In genomic region chr14:64682843-64683242, GRCh38 we compare ENCODE assay signal across 21 cellular contexts. TPM values are rescaled to one million over a fixed set of nuclear protein-coding genes. Genes with fewer than 3 reads are reported as not detected.
A peak's percentile ranks its signal among the peaks of the same experiment; 100 is the strongest.
DNase-seq lines count a peak whose midpoint lies in the region; FAIRE-seq and TF ChIP-seq lines count a peak whose summit lies in the region.
"Had no signal": no experiment of that assay in that cellular context is flagged by ENCODE, and none has a peak within 500 bp of the region (broad histone marks: within the 10 kb centered on the region; RNA-seq: fewer than 3 reads in every experiment).

No MANE protein-coding gene starts in this region.

- no peak overlapping the region for H3K4me2 ChIP-seq in H1 (ENCODE audit: insufficient read depth in 1 of 2, low read depth in 2 of 2, low read length in 2 of 2)

- H4K5ac ChIP-seq in H1 (ENCODE audit: insufficient read length, low read depth, low read length), result no peak overlapping the region

- intact Hi-C loops in ascending aorta (cut with DNase I), result loop anchor here (1.0 to 5.0 kb wide), 4 partner anchors 21 to 124 kb away; partner anchors contain the start of gene PLEKHG3
- intact Hi-C loops in thyroid gland (cut with DNase I), result no loop called here

- H3K4me1 Mint-ChIP-seq in neural crest cell (peaks cover 43% of the 10 kb centered on the region), immature natural killer cell (peaks cover 8 to 14% of the 10 kb centered on the region in 2 donors)
- H3K4me1 Mint-ChIP-seq: activated B cell treated with CpG ODN at 0.5 μM for 24 hours, B cell, naive B cell had no signal

- in situ Hi-C loops in G401 (cut with HindIII; ENCODE audit: low sequenced_read_pairs), result no loop called here

- no peak overlapping the region for H3K14ac ChIP-seq in H1 (ENCODE audit: insufficient read length)

- 0 out of 2 replicates have a peak overlapping the region, but pooled peaks have one; percentile 8 for H2BK15ac ChIP-seq in H1 (ENCODE audit: low read length)

- no peak overlapping the region for H2BK120ac ChIP-seq in H1 (replicated peaks; ENCODE audit: low read depth, low read length)

- H2AFZ ChIP-seq in H1 (ENCODE audit: low read length), result no peak overlapping the region

- no peaks in the 10 kb centered on the region for H3K36me3 ChIP-seq in ascending aorta
- no peaks in the 10 kb centered on the region for H3K36me3 ChIP-seq in H1 (ENCODE audit: control insufficient read depth in 2 of 4, insufficient read depth in 4 of 4, low read length in 3 of 4)
- H3K36me3 ChIP-seq in thyroid gland, result no peaks in the 10 kb centered on the region
- H3K36me3 ChIP-seq: HAP-1, MG63 had no signal

- 0 out of 2 replicates have a peak overlapping the region, but pooled peaks have one; percentile 33 for H2BK12ac ChIP-seq in H1 (ENCODE audit: low read depth, low read length)

- no peak overlapping the region for H3K4ac ChIP-seq in H1 (replicated peaks; ENCODE audit: insufficient read length, low read depth, low read length)

- no peak overlapping the region for H3K56ac ChIP-seq in H1 (replicated peaks; ENCODE audit: insufficient read length, low read depth, low read length)

- no peaks in the 10 kb centered on the region for H4K20me1 ChIP-seq in H1 (replicated peaks in 1 of 2; ENCODE audit: control insufficient read depth in 1 of 2, insufficient read depth in 2 of 2, low read length in 2 of 2)

- peaks cover 7 to 28% of the 10 kb centered on the region in 2 donors for H3K4me1 ChIP-seq in ascending aorta
- peaks cover 0 to 14% (median 6%) of the 10 kb centered on the region in 4 experiments; a peak in 5 of 7 replicates for H3K4me1 ChIP-seq in H1 (replicated peaks in 1 of 4; ENCODE audit: control insufficient read depth in 3 of 4, insufficient read depth in 4 of 4, low read length in 3 of 4)
- peaks cover 20 to 43% of the 10 kb centered on the region in 2 donors for H3K4me1 ChIP-seq in thyroid gland
- H3K4me1 ChIP-seq: HAP-1 had no signal

- no peak for FAIRE-seq in H1 (lab: Jason Lieb, UNC)
- FAIRE-seq: GM12891 had no signal

- no peaks in the 10 kb centered on the region for H3K9me3 ChIP-seq in ascending aorta
- no peaks in the 10 kb centered on the region for H3K9me3 ChIP-seq in H1 (ENCODE audit: insufficient read depth in 2 of 2, low read depth in 1 of 2, low read length in 1 of 2)
- no peaks in the 10 kb centered on the region for H3K9me3 ChIP-seq in thyroid gland
- H3K9me3 ChIP-seq: HAP-1, MG63 had no signal

- no peak overlapping the region for H4K8ac ChIP-seq in H1 (ENCODE audit: extremely low read depth, insufficient read depth, low read length)

- H3K4me3 ChIP-seq in ascending aorta (no peak overlapping the region), H1 (ENCODE audit: extremely low read depth in 1 of 4, insufficient read depth in 2 of 4, low read depth in 3 of 4, low read length in 4 of 4) (no peak overlapping the region), thyroid gland (replicated peaks in 1 of 3) (no peak overlapping the region)
- H3K4me3 ChIP-seq: HAP-1, MG63 had no signal

- H3K27me3 Mint-ChIP-seq in neural crest cell (ENCODE audit: low read depth), result peaks cover 4% of the 10 kb centered on the region
- peaks cover 2 to 3% (median 2%) of the 10 kb centered on the region in 3 donors for H3K27me3 Mint-ChIP-seq in immature natural killer cell (ENCODE audit: low read depth in 3 of 3)
- H3K27me3 Mint-ChIP-seq: activated B cell treated with CpG ODN at 0.5 μM for 24 hours, naive B cell had no signal

- H3K4me3 Mint-ChIP-seq in neural crest cell, result peak overlapping the region; percentile 2
- H3K4me3 Mint-ChIP-seq in immature natural killer cell, result no peak overlapping the region
- H3K4me3 Mint-ChIP-seq: activated B cell treated with CpG ODN at 0.5 μM for 24 hours; activated T-helper 1 cell treated with anti-CD3 and anti-CD28 coated beads, Interleukin-12 subunit alpha, Interleukin-12 subunit beta, Interleukin-2, Interleukin-4 antibody, amounts not matched to agents 30 ng/mL and 10 ng/mL and 1 ng/mL, durations not matched to agents 14 hours and 24 hours and 36 hours; B cell; naive B cell had no signal

- TF ChIP-seq POLR2A in H1 (IDR thresholded peaks at IDR 0.05; ENCODE audit: control extremely low read depth in 1 of 2, low read depth in 2 of 2, low read length in 2 of 2) (no peak), thyroid gland (IDR thresholded peaks at IDR 0.05) (no peak)

- CTCF ChIA-PET in H1 (lab: Charles Lee; ENCODE audit: partially characterized antibody), result interaction anchor here (0.7 to 3.1 kb wide), 16 partner anchors 8 to 208 kb away, joined by 3 to 23 read pairs (median 4); partner anchors contain the start of gene HSPA2

- no peaks in the 10 kb centered on the region for H3K79me2 ChIP-seq in H1 (ENCODE audit: control insufficient read depth in 1 of 2, insufficient read depth in 2 of 2, low read length in 2 of 2)

- TF ChIP-seq CTCF in ascending aorta (IDR thresholded peaks at IDR 0.05) (no peak), H1 (IDR thresholded peaks at IDR 0.05; ENCODE audit: control extremely low read depth in 1 of 3, insufficient read depth in 1 of 3, low read depth in 1 of 3, low read length in 3 of 3) (no peak), neural crest cell (conservative IDR thresholded peaks at IDR 0.05) (no peak), thyroid gland (IDR thresholded peaks at IDR 0.05) (no peak)

- 91% methylated on average over 5 of the region's 5 CpGs; no CpG with 5 or more reads in 1 of the 2 experiments for WGBS in H1 (ENCODE audit: extremely low coverage in 1 of 2, insufficient coverage in 1 of 2, insufficient read length in 1 of 2, insufficient replicate concordance in 2 of 2, low coverage in 1 of 2, low lambda C conversion rate in 2 of 2, missing lambda C conversion rate in 1 of 2), 2 experiments
- 90 to 98% methylated on average over 5 of the region's 5 CpGs for WGBS in thyroid gland, 2 donors

- TF ChIP-seq RAD21 in H1 (IDR thresholded peaks at IDR 0.05 in 1 of 2, conservative IDR thresholded peaks at IDR 0.05 in 1 of 2; ENCODE audit: low read depth in 2 of 2, low read length in 2 of 2), result no peak

- peak overlapping the region; percentile 93 to 94 for H3K27ac ChIP-seq in ascending aorta
- no peak overlapping the region for H3K27ac ChIP-seq in H1 (ENCODE audit: low read depth, low read length)
- peak overlapping the region; percentile 85 to 99 (median 93) for H3K27ac ChIP-seq in thyroid gland

- H4K91ac ChIP-seq in H1 (replicated peaks; ENCODE audit: insufficient read length, low read length), result no peak overlapping the region

- H3K23ac ChIP-seq in H1 (ENCODE audit: insufficient read length), result no peak overlapping the region

- no peak overlapping the region for H2BK20ac ChIP-seq in H1 (ENCODE audit: low read length)

- H2BK5ac ChIP-seq in H1 (ENCODE audit: low read depth, low read length), result 0 out of 2 replicates have a peak overlapping the region, but pooled peaks have one; percentile 66

- no peak overlapping the region for H3K9ac ChIP-seq in H1 (replicated peaks in 1 of 4; ENCODE audit: extremely low read depth in 1 of 4, low read depth in 3 of 4, low read length in 3 of 4)

- DNase-seq in ascending aorta (ENCODE audit: low spot score in 2 of 2) (no peak), H1 (ENCODE audit: low read depth in 1 of 2, low spot score in 2 of 2) (no peak), neural crest cell (ENCODE audit: low read depth, low spot score) (no peak), thyroid gland (no peak), cerebellar cortex (ENCODE audit: low spot score) (no peak), immature natural killer cell (no peak), G401 (ENCODE audit: low spot score) (no peak), NCI-H1417 (lab: John Stamatoyannopoulos, UW) (no peak)
- DNase-seq: activated B cell treated with CpG ODN at 0.5 μM for 24 hours; activated CD8-positive, alpha-beta memory T cell treated with anti-CD3 and anti-CD28 coated beads for 24 hours; cortex of kidney; GDM1; naive B cell; NCI-H187 treated with DMSO at 0.1 percent for 48 hours; stimulated activated CD4-positive, alpha-beta T cell treated with anti-CD3 and anti-CD28 coated beads, Interleukin-1b, Interleukin-23, amount 100 ng/mL, for 48 hours; T-helper 1 cell had no signal

- H3K27me3 ChIP-seq in ascending aorta (no peaks in the 10 kb centered on the region), H1 (replicated peaks in 1 of 4; ENCODE audit: control insufficient read depth in 3 of 4, extremely low read depth in 1 of 4, insufficient read depth in 3 of 4, low read length in 3 of 4) (peaks cover 0 to 2% (median 0%) of the 10 kb centered on the region in 4 experiments; a peak in 1 of 7 replicates), thyroid gland (no peaks in the 10 kb centered on the region)
- H3K27me3 ChIP-seq: MG63 had no signal

- peak overlapping the region; percentile 54 for H3K27ac Mint-ChIP-seq in neural crest cell (ENCODE audit: unreplicated experiment)
- peak overlapping the region in 1 of 6 donors; percentile 12 for H3K27ac Mint-ChIP-seq in immature natural killer cell
- H3K27ac Mint-ChIP-seq: activated B cell treated with CpG ODN at 0.5 μM for 24 hours; activated T-helper 1 cell treated with anti-CD3 and anti-CD28 coated beads, Interleukin-12 subunit alpha, Interleukin-12 subunit beta, Interleukin-2, Interleukin-4 antibody, amounts not matched to agents 30 ng/mL and 10 ng/mL and 1 ng/mL, durations not matched to agents 14 hours and 24 hours and 36 hours; B cell; naive B cell had no signal

- POLR2A ChIA-PET in H1 (lab: Charles Lee; ENCODE audit: partially characterized antibody), result interaction anchor here (0.5 to 1.6 kb wide), 6 partner anchors 10 to 157 kb away, joined by 3 to 6 read pairs (median 4); no protein-coding TSS in a partner anchor

- H3K9me3 Mint-ChIP-seq in neural crest cell (no peaks in the 10 kb centered on the region), immature natural killer cell (no peaks in the 10 kb centered on the region)
- H3K9me3 Mint-ChIP-seq: activated B cell treated with CpG ODN at 0.5 μM for 24 hours; activated T-helper 1 cell treated with anti-CD3 and anti-CD28 coated beads, Interleukin-12 subunit alpha, Interleukin-12 subunit beta, Interleukin-2, Interleukin-4 antibody, amounts not matched to agents 30 ng/mL and 10 ng/mL and 1 ng/mL, durations not matched to agents 14 hours and 24 hours and 36 hours; naive B cell had no signal

- no peak overlapping the region for H3K18ac ChIP-seq in H1 (ENCODE audit: extremely low read depth, low read length)

- no peak overlapping the region for H2AK5ac ChIP-seq in H1 (ENCODE audit: low read depth, low read length)

- TF ChIP-seq EP300 in H1 (IDR thresholded peaks at IDR 0.05; ENCODE audit: borderline replicate concordance in 1 of 2, low read depth in 2 of 2, low read length in 2 of 2), result no peak

- H3K23me2 ChIP-seq in H1 (ENCODE audit: low read depth, low read length), result no peaks in the 10 kb centered on the region; the same call in 1 of the 2 replicates

- no peaks in the 10 kb centered on the region for H3K79me1 ChIP-seq in H1 (ENCODE audit: low read depth, low read length)

- H3K36me3 Mint-ChIP-seq in neural crest cell (ENCODE audit: low read depth), result no peaks in the 10 kb centered on the region
- H3K36me3 Mint-ChIP-seq in immature natural killer cell, result no peaks in the 10 kb centered on the region
- H3K36me3 Mint-ChIP-seq: naive B cell had no signal

RNA-seq across cellular contexts. Expression of gene PLEKHG3, which starts 21.4 kb away (rescaled TPM):
- total RNA-seq in ascending aorta, result 134 TPM
- total RNA-seq in H1 (2021; fragmentation: NEBNext Ultra II Directional; extraction: Animal tissue kit (Norgen Biotek cat#: 25700)), result 89.1 and 90.6 TPM in 2 replicates
- 43.4 and 52.2 TPM in 2 replicates for polyA plus RNA-seq in H1 (2011; rRNA removed)
- 47.9 TPM for polyA plus RNA-seq in H1 (2011; cell fraction: cytosol; rRNA removed)
- 122 TPM for polyA plus RNA-seq in H1 (2011; cell fraction: nucleus; rRNA removed)
- polyA plus RNA-seq in H1 (2012, experiment 1 of 2), result 38.4 to 58.9 TPM (median 52.0 TPM) in 4 replicates
- polyA plus RNA-seq in H1 (2012, experiment 2 of 2), result 33.1 TPM
- polyA plus RNA-seq in H1 (2013, experiment 1 of 2), result 25.1 TPM
- 24.3 TPM for polyA plus RNA-seq in H1 (2013, experiment 2 of 2)
- polyA minus RNA-seq in H1 (2011; rRNA and poly(A)+ RNA removed), result 67.8 and 88.3 TPM in 2 replicates
- 45.6 TPM for polyA minus RNA-seq in H1 (2011; cell fraction: cytosol; rRNA and poly(A)+ RNA removed)
- 80.2 TPM for polyA minus RNA-seq in H1 (2011; cell fraction: nucleus; rRNA and poly(A)+ RNA removed)
- total RNA-seq in neural crest cell, result 43.4 and 46.0 TPM in 2 replicates
- total RNA-seq in thyroid gland, result 10 to 100 TPM; 41.0 to 83.0 (median 54.6) TPM
- 100 to 1,000 TPM in 1 of 3 donors, 10 to 100 TPM in 2; 36.8 to 216 (median 71.4) TPM for polyA plus RNA-seq in immature natural killer cell
- total RNA-seq in G401 (2014; rRNA removed; shearing (Covaris generic)), result 5.2 and 6.7 TPM in 2 replicates
